ENCODE assay signal across 8 cellular contexts in the genomic region with DNA sequence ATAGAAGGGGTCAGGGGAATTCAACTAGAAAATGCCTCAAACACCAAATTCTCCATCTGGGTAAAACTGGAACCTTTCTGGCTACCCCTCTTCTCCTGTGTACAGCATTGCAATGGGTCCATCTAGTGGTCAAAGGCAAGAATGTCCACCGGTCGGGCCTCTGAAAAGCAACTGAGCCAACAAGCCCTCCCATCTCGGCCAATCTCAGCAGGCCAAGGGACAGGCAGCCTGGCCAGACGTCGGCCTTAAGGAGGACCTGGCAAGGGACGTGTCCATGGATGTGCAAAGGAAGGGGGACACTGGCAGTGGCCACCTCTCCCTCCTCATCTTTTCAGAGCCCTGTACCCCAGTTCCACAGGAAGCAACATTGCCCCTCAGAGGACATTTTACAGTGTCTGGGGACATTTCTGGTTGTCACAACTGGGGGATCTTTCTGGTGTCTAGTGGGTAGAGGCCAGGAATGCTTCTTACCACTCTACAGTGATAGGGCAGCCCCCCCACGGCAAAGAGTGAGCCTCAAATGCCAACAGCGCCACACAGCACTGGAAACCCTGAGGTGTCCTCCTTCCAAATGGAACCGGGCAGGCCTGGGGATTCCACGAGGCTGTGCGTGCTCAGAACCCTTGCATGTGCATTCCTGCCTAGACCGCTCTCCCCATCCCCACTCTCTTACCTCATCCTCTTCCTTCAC.
DNase-seq lines count a peak whose midpoint lies in the region; ATAC-seq, FAIRE-seq and TF ChIP-seq lines count a peak whose summit lies in the region.

No MANE protein-coding gene starts in this region.

- CTCF ChIA-PET in BJ (lab: Yijun Ruan, JAX) = interaction anchor here (0.6 to 7.6 kb wide), 9 partner anchors 9 to 350 kb away, joined by 3 to 86 read pairs (median 3); no protein-coding TSS in a partner anchor
- CTCF ChIA-PET in activated CD4-positive, alpha-beta memory T cell treated with anti-CD3 and anti-CD28 coated beads, Interleukin-2, amount 10 ng/mL, durations not matched to agents 7 days and 5 days (lab: Charles Lee) = interaction anchor here (0.8 to 1.9 kb wide), 6 partner anchors 8 to 964 kb away, joined by 3 to 8 read pairs (median 4); no protein-coding TSS in a partner anchor

- no peaks in the 10 kb centered on the region for H3K9me3 ChIP-seq in pancreas

- H3K4me1 Mint-ChIP-seq in activated CD4-positive, alpha-beta memory T cell treated with anti-CD3 and anti-CD28 coated beads, Interleukin-2, amount 10 ng/mL, durations not matched to agents 7 days and 5 days = no peaks in the 10 kb centered on the region
- H3K4me1 Mint-ChIP-seq in glutamatergic neuron (ENCODE audit: low read depth, unreplicated experiment) = no peaks in the 10 kb centered on the region

- no peaks in the 10 kb centered on the region for H3K36me3 Mint-ChIP-seq in activated CD4-positive, alpha-beta memory T cell treated with anti-CD3 and anti-CD28 coated beads, Interleukin-2, amount 10 ng/mL, durations not matched to agents 7 days and 5 days (ENCODE audit: low read depth)
- no peaks in the 10 kb centered on the region for H3K36me3 Mint-ChIP-seq in glutamatergic neuron (ENCODE audit: unreplicated experiment)

- no peaks in the 10 kb centered on the region for H3K27me3 ChIP-seq in BJ (ENCODE audit: control insufficient read depth, insufficient read depth, low read length)
- no peaks in the 10 kb centered on the region for H3K27me3 ChIP-seq in pancreas

- H3K4me3 Mint-ChIP-seq in activated CD4-positive, alpha-beta memory T cell treated with anti-CD3 and anti-CD28 coated beads, Interleukin-2, amount 10 ng/mL, durations not matched to agents 7 days and 5 days = no peak overlapping the region
- no peak overlapping the region for H3K4me3 Mint-ChIP-seq in glutamatergic neuron (ENCODE audit: unreplicated experiment)

- 24 to 25% methylated on average over 12 of the region's 12 CpGs for WGBS in pancreas, 2 donors

- POLR2A ChIA-PET in BJ (lab: Charles Lee) = no interaction called here
- POLR2A ChIA-PET in activated CD4-positive, alpha-beta memory T cell treated with anti-CD3 and anti-CD28 coated beads, Interleukin-2, amount 10 ng/mL, durations not matched to agents 7 days and 5 days (lab: Charles Lee) = no interaction called here

- ATAC-seq in GM18498 (IDR thresholded peaks at IDR 0.05; ENCODE audit: unreplicated experiment) (peak; percentile 87), HG02981 (IDR thresholded peaks at IDR 0.05; ENCODE audit: unreplicated experiment) (peak; percentile 71), pancreas (peak; percentile 85 to 92 (median 91))

- H3K4me1 ChIP-seq in pancreas = peaks cover 0 to 4% (median 0%) of the 10 kb centered on the region in 3 donors

- H3K4me3 ChIP-seq in BJ (ENCODE audit: low read depth, low read length) = no peak overlapping the region
- no peak overlapping the region for H3K4me3 ChIP-seq in pancreas

- TF ChIP-seq CTCF in BJ (IDR thresholded peaks at IDR 0.05; ENCODE audit: insufficient read depth, low read depth, low read length) (peak; percentile 88), glutamatergic neuron (IDR thresholded peaks at IDR 0.05; ENCODE audit: partially characterized antibody, unreplicated experiment) (peak; percentile 88), pancreas (IDR thresholded peaks at IDR 0.05) (peak; percentile 70 to 88 (median 75))

- no peak for FAIRE-seq in pancreas (lab: Jason Lieb, UNC)

- intact Hi-C loops in pancreas (cut with DNase I) = loop anchor here (5.0 to 10.0 kb wide), 3 partner anchors 89 to 349 kb away; no protein-coding TSS in a partner anchor

- H3K36me3 ChIP-seq in BJ (ENCODE audit: control insufficient read depth, insufficient read depth, low read length) (no peaks in the 10 kb centered on the region), pancreas (no peaks in the 10 kb centered on the region)

- DNase-seq in BJ (ENCODE audit: low read depth) = no peak
- peak; percentile 45 for DNase-seq in NCI-H2171 treated with DMSO at 0.1 percent for 48 hours (lab: John Stamatoyannopoulos, UW)
- peak; percentile 27 for DNase-seq in activated CD4-positive, alpha-beta memory T cell treated with anti-CD3 and anti-CD28 coated beads, Interleukin-2, amount 10 ng/mL, durations not matched to agents 7 days and 5 days
- peak; percentile 76 for DNase-seq in glutamatergic neuron
- DNase-seq in pancreas = peak; percentile 43 to 81 (median 70)
- no peak for DNase-seq in GF-D8 (lab: John Stamatoyannopoulos, UW)

- no peak overlapping the region for H3K27ac ChIP-seq in pancreas

- no peak overlapping the region for H3K27ac Mint-ChIP-seq in activated CD4-positive, alpha-beta memory T cell treated with anti-CD3 and anti-CD28 coated beads, Interleukin-2, amount 10 ng/mL, durations not matched to agents 7 days and 5 days
- H3K27ac Mint-ChIP-seq in glutamatergic neuron (ENCODE audit: unreplicated experiment) = no peak overlapping the region

- no peaks in the 10 kb centered on the region for H3K27me3 Mint-ChIP-seq in activated CD4-positive, alpha-beta memory T cell treated with anti-CD3 and anti-CD28 coated beads, Interleukin-2, amount 10 ng/mL, durations not matched to agents 7 days and 5 days
- peaks cover 2% of the 10 kb centered on the region for H3K27me3 Mint-ChIP-seq in glutamatergic neuron (ENCODE audit: unreplicated experiment)

- no peaks in the 10 kb centered on the region for H3K9me3 Mint-ChIP-seq in activated CD4-positive, alpha-beta memory T cell treated with anti-CD3 and anti-CD28 coated beads, Interleukin-2, amount 10 ng/mL, durations not matched to agents 7 days and 5 days
- no peaks in the 10 kb centered on the region for H3K9me3 Mint-ChIP-seq in glutamatergic neuron (ENCODE audit: unreplicated experiment)

Comparison
In these comparisons a context has a peak if more than half of its experiments do, and no peak if none do; other contexts are left out.
1. DNase-seq: peak in NCI-H2171 treated with DMSO at 0.1 percent for 48 hours (single experiment), activated CD4-positive, alpha-beta memory T cell treated with anti-CD3 and anti-CD28 coated beads, Interleukin-2, amount 10 ng/mL, durations not matched to agents 7 days and 5 days (single experiment), glutamatergic neuron (single experiment) and pancreas (6 of 6); none in BJ (single experiment) and GF-D8 (single experiment).
2. Peak in every context shown above with its lines, with median percentiles within 50 percentile points of each other: CTCF ChIP-seq and ATAC-seq.